ENCODE assay signal across 16 cellular contexts in the genomic region with DNA sequence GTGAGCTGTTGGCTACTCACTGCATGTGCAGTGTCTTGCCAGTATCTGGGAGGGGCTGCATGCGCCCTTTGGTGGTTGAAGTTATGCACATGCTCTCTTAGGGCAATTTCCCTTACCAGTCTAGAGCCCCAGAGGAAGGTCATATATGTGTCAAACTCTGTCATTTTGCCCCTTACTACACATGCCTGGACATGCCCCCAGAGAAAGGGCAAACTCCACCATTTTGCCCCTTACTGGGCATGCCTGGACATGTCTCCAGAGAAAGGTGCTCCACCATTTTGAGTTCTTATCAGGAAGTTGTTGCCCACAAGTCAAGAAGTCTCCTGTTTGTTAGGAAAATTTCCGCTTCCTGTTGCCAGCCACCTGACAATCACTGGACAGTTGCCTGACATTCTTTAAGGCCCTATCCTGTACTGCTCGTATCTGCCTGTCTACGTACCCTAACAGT. TPM values are rescaled to one million over a fixed set of nuclear protein-coding genes. Genes with fewer than 3 reads are reported as not detected.
DNase-seq lines count a peak whose midpoint lies in the region; ATAC-seq, FAIRE-seq and TF ChIP-seq lines count a peak whose summit lies in the region.
"Had no signal": no experiment of that assay in that cellular context is flagged by ENCODE, and none has a peak within 500 bp of the region (broad histone marks: within the 10 kb centered on the region; RNA-seq: fewer than 3 reads in every experiment).

No MANE protein-coding gene starts in this region.

- H3K4me1 Mint-ChIP-seq in CD14-positive monocyte = peaks cover 56% of the 10 kb centered on the region

- DNase-seq in CD14-positive monocyte (ENCODE audit: low spot score) (no peak), NOMO-1 treated with DMSO at 0.1 percent for 48 hours (lab: John Stamatoyannopoulos, UW; ENCODE audit: unreplicated experiment) (peak; percentile 73), keratinocyte (ENCODE audit: low read depth, low spot score) (no peak), kidney glomerular epithelial cell (lab: John Stamatoyannopoulos, UW) (no peak), NCI-H187 treated with DMSO at 0.1 percent for 48 hours (lab: John Stamatoyannopoulos, UW) (no peak)
- no peak for DNase-seq in stimulated activated CD4-positive, alpha-beta T cell treated with anti-CD3 and anti-CD28 coated beads, Interleukin-15, amount 100 ng/mL, for 24 hours
- DNase-seq: activated CD4-positive, alpha-beta T cell treated with anti-CD3 and anti-CD28 coated beads for 1 hour; NCI-H146; occipital lobe; PC-3; stimulated activated CD4-positive, alpha-beta T cell treated with anti-CD3 and anti-CD28 coated beads, Interleukin-4, amount 100 ng/mL, for 4 hours had no signal

- H2AFZ ChIP-seq in keratinocyte (ENCODE audit: control insufficient read depth, low read length) = peak overlapping the region; percentile 94

- no peaks in the 10 kb centered on the region for H3K27me3 Mint-ChIP-seq in CD14-positive monocyte (ENCODE audit: low read depth in 3 of 3)

- intact Hi-C loops in CD14-positive monocyte (cut with micrococcal nuclease) = no loop called here

- peaks cover 0 to 8% (median 2%) of the 10 kb centered on the region in 7 donors for H3K9me3 Mint-ChIP-seq in CD14-positive monocyte

- ATAC-seq in GM18873 (IDR thresholded peaks at IDR 0.05; ENCODE audit: low FRiP score, unreplicated experiment) (peak; percentile 58), GM19324 (IDR thresholded peaks at IDR 0.05; ENCODE audit: low FRiP score, unreplicated experiment) (no peak)
- ATAC-seq: PC-3 had no signal

- no peak overlapping the region for H3K4me3 Mint-ChIP-seq in CD14-positive monocyte

- no peak overlapping the region for H3K4me2 ChIP-seq in keratinocyte (ENCODE audit: control insufficient read depth, extremely low read depth, insufficient read depth, low read depth, low read length)

- H3K9me3 ChIP-seq in keratinocyte (ENCODE audit: control insufficient read depth, low read depth, low read length) = no peaks in the 10 kb centered on the region
- H3K9me3 ChIP-seq: adrenal gland, thoracic aorta had no signal

- H3K27ac ChIP-seq in keratinocyte (ENCODE audit: control insufficient read depth, insufficient read depth, low read length) = peak overlapping the region; percentile 5
- H3K27ac ChIP-seq: adrenal gland, thoracic aorta had no signal

- dilution Hi-C loops in keratinocyte (cut with MboI; ENCODE audit: extremely low pct_ligation_motif_present, low sequenced_read_pairs) = no loop called here

- H3K27ac Mint-ChIP-seq in CD14-positive monocyte = peak overlapping the region in 6 of 7 donors; percentile 12 to 85 (median 64)

- H3K4me1 ChIP-seq in keratinocyte (ENCODE audit: control insufficient read depth, extremely low read depth, insufficient read depth, low read length) = peaks cover 6% of the 10 kb centered on the region
- H3K4me1 ChIP-seq: adrenal gland had no signal

- peak; percentile 89 for FAIRE-seq in keratinocyte (lab: Jason Lieb, UNC)
- FAIRE-seq: H54 had no signal

- H3K4me3 ChIP-seq in keratinocyte (ENCODE audit: control insufficient read depth in 2 of 3, extremely low read depth in 1 of 3, insufficient read depth in 2 of 3, low read depth in 1 of 3, low read length in 3 of 3) = no peak overlapping the region
- H3K4me3 ChIP-seq: adrenal gland, thoracic aorta had no signal

- H3K36me3 Mint-ChIP-seq in CD14-positive monocyte = peaks cover 0 to 3% of the 10 kb centered on the region in 2 donors

- H3K9ac ChIP-seq in keratinocyte (ENCODE audit: control insufficient read depth, extremely low read depth, insufficient read depth, low read length) = no peak overlapping the region

- H3K9me1 ChIP-seq in keratinocyte (ENCODE audit: control insufficient read depth, extremely low read depth, insufficient read depth, low read length) = no peaks in the 10 kb centered on the region

- no peaks in the 10 kb centered on the region for H4K20me1 ChIP-seq in keratinocyte (ENCODE audit: control insufficient read depth, extremely low read depth, insufficient read depth, low read length)

- no peaks in the 10 kb centered on the region for H3K27me3 ChIP-seq in keratinocyte (ENCODE audit: control insufficient read depth, extremely low read depth, insufficient read depth, low read length)
- H3K27me3 ChIP-seq: adrenal gland had no signal

- H3K79me2 ChIP-seq in keratinocyte (ENCODE audit: control insufficient read depth, insufficient read depth, low read length) = no peaks in the 10 kb centered on the region

- TF ChIP-seq CTCF in CD14-positive monocyte (IDR thresholded peaks at IDR 0.05) (no peak), keratinocyte (optimal IDR thresholded peaks at IDR 0.05 in 1 of 3, IDR thresholded peaks at IDR 0.05 in 1 of 3, conservative IDR thresholded peaks at IDR 0.05 in 1 of 3; ENCODE audit: extremely low read depth in 1 of 3, insufficient read depth in 2 of 3, low read length in 3 of 3) (no peak)

- H3K36me3 ChIP-seq in keratinocyte (ENCODE audit: control insufficient read depth in 2 of 2, extremely low read depth in 1 of 2, insufficient read depth in 2 of 2, low read length in 2 of 2) = no peaks in the 10 kb centered on the region
- H3K36me3 ChIP-seq: adrenal gland, thoracic aorta had no signal

RNA-seq across cellular contexts. Expression of gene PLAC8, which starts 56.4 kb away (rescaled TPM):
- polyA plus RNA-seq in CD14-positive monocyte = 100 to 1,000 TPM; 170 to 626 TPM
- 0.61 to 1.5 TPM (median 1.3 TPM) in 3 replicates for polyA plus RNA-seq in keratinocyte
- not detected for polyA plus RNA-seq in keratinocyte (2011; ENCODE audit: low read depth)
- 0.61 and 0.98 TPM in 2 replicates for polyA plus RNA-seq in keratinocyte (2011; cell fraction: cytosol; rRNA removed)
- polyA plus RNA-seq in keratinocyte (2011; cell fraction: nucleus; rRNA removed) = 0.66 and 0.81 TPM in 2 replicates
- polyA plus RNA-seq in keratinocyte (2012; ENCODE audit: low replicate concordance) = 0.48 and 0.91 TPM in 2 replicates
- 0.53 to 1.0 TPM in 2 of 3 replicates, not detected in the other for polyA minus RNA-seq in keratinocyte
- 1.3 TPM for polyA minus RNA-seq in keratinocyte (2011; cell fraction: cytosol; rRNA and poly(A)+ RNA removed)
- polyA minus RNA-seq in keratinocyte (2011; cell fraction: nucleus; rRNA and poly(A)+ RNA removed) = 0.21 TPM in 1 of 2 replicates, not detected in the other

Comparison
In these comparisons a context has a peak if more than half of its experiments do, and no peak if none do; other contexts are left out.
1. RNA of gene PLAC8, which starts 56.4 kb away (polyA plus RNA-seq): 170 to 626 TPM in CD14-positive monocyte; 0.48 to 1.5 TPM in keratinocyte; every median in the first group is over 10 times any median in the second.